1 cellular context compared by ENCODE assay signal in the genomic region with DNA sequence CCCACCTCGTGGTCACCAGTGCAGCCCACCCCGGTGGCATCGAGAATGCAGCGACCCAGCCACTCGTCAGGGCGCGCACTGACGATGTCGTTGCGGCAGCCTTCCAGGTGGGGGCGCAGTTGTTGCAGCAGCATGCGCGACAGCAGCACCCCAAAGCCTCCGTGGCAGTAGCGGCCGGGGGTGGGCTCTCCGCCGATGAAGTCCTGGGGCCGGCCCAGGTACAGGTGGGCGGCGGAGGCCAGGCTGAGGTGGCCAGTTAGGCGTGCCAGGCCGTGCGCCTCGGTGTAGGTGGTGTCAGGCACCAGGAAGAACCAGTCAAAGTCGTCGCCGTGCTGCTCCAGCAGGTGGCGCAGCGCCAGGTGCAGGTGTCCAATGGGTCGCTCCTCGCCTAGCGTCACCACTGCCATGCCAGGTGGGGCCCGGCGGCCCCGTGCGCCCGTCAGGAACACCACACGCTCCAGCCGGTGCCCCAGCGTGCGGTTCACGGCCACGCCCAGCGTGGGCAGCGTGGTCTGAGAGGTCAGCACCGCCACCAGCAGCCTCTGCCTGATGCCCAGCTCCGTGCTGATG.
TF ChIP-seq lines count a peak whose summit lies in the region.

No MANE protein-coding gene starts in this region.

TF ChIP-seq in GM12878, 131 proteins besides CTCF, POLR2A, EP300 and RAD21 (continues in another document):
- TF ChIP-seq POLR2AphosphoS5 (IDR thresholded peaks at IDR 0.05; ENCODE audit: low read length) (no peak), ZNF207 (IDR thresholded peaks at IDR 0.05; ENCODE audit: borderline replicate concordance) (no peak; the same call in 1 of the 2 replicates), SMARCA5 (IDR thresholded peaks at IDR 0.05) (peak; percentile 98), SMAD1 (IDR thresholded peaks at IDR 0.05; ENCODE audit: low read depth, partially characterized antibody) (no peak), CBFB (IDR thresholded peaks at IDR 0.05; ENCODE audit: low read depth) (no peak), NBN (IDR thresholded peaks at IDR 0.05) (peak; percentile 86), YY1 (IDR thresholded peaks at IDR 0.05; ENCODE audit: low read depth, low read length) (peak; percentile 49; the same call in 1 of the 2 replicates), HDAC2 (IDR thresholded peaks at IDR 0.05) (no peak), CREM (IDR thresholded peaks at IDR 0.05; ENCODE audit: low read depth) (peak; percentile 71), KLF5 (IDR thresholded peaks at IDR 0.05; ENCODE audit: partially characterized antibody) (no peak), NRF1 (conservative IDR thresholded peaks at IDR 0.05; ENCODE audit: low read depth, low read length) (no peak), HCFC1 (IDR thresholded peaks at IDR 0.05; ENCODE audit: low read length) (no peak), PAX5 (IDR thresholded peaks at IDR 0.05; ENCODE audit: borderline replicate concordance, low read depth, low read length) (0 out of 2 replicates have a peak, but pooled peaks have one; percentile 19), BHLHE40 (IDR thresholded peaks at IDR 0.05; ENCODE audit: borderline replicate concordance in 1 of 2, low read depth in 2 of 2, low read length in 1 of 2) (peak in 1 of 2 experiments; percentile 50; a peak in 1 of 4 replicates), DPF2 (IDR thresholded peaks at IDR 0.05) (peak; percentile 59), GATAD2B (conservative IDR thresholded peaks at IDR 0.05; ENCODE audit: low read depth) (peak; percentile 91), ZNF274 (IDR thresholded peaks at IDR 0.05; ENCODE audit: insufficient read depth, insufficient read length) (no peak), POLR2AphosphoS2 (IDR thresholded peaks at IDR 0.05; ENCODE audit: low read depth, low read length) (no peak), CREB1 (IDR thresholded peaks at IDR 0.05; ENCODE audit: low read depth) (no peak), ZNF622 (IDR thresholded peaks at IDR 0.05) (no peak), BRCA1 (IDR thresholded peaks at IDR 0.05; ENCODE audit: low read depth, low read length) (no peak), ZNF24 (IDR thresholded peaks at IDR 0.05) (no peak), SIX5 (IDR thresholded peaks at IDR 0.05; ENCODE audit: low read depth, low read length, severe bottlenecking) (no peak), EED (IDR thresholded peaks at IDR 0.05; ENCODE audit: low read depth) (no peak), CHD4 (IDR thresholded peaks at IDR 0.05) (no peak), IRF4 (IDR thresholded peaks at IDR 0.05; ENCODE audit: low read depth, low read length) (no peak), RUNX3 (IDR thresholded peaks at IDR 0.05; ENCODE audit: low read length) (0 out of 2 replicates have a peak, but pooled peaks have one; percentile 11), RELA (IDR thresholded peaks at IDR 0.05; ENCODE audit: borderline replicate concordance, partially characterized antibody) (peak; percentile 30), IKZF1 (conservative IDR thresholded peaks at IDR 0.05) (peak; percentile 65), SUPT20H (IDR thresholded peaks at IDR 0.05; ENCODE audit: borderline replicate concordance, control insufficient read depth, low read depth, low read length) (no peak), LARP7 (IDR thresholded peaks at IDR 0.05) (peak; percentile 84), USF1 (IDR thresholded peaks at IDR 0.05; ENCODE audit: borderline replicate concordance, extremely low read length, insufficient read depth, low read depth, low read length) (no peak), RFX5 (IDR thresholded peaks at IDR 0.05; ENCODE audit: low read depth, low read length) (no peak), TCF3 (IDR thresholded peaks at IDR 0.05; ENCODE audit: borderline replicate concordance, insufficient read depth, low read depth, low read length) (peak; percentile 96), RAD51 (IDR thresholded peaks at IDR 0.05) (no peak), HDGF (IDR thresholded peaks at IDR 0.05) (peak; percentile 97), NFXL1 (IDR thresholded peaks at IDR 0.05; ENCODE audit: borderline replicate concordance) (no peak)
- TF ChIP-seq, protein P1, sequence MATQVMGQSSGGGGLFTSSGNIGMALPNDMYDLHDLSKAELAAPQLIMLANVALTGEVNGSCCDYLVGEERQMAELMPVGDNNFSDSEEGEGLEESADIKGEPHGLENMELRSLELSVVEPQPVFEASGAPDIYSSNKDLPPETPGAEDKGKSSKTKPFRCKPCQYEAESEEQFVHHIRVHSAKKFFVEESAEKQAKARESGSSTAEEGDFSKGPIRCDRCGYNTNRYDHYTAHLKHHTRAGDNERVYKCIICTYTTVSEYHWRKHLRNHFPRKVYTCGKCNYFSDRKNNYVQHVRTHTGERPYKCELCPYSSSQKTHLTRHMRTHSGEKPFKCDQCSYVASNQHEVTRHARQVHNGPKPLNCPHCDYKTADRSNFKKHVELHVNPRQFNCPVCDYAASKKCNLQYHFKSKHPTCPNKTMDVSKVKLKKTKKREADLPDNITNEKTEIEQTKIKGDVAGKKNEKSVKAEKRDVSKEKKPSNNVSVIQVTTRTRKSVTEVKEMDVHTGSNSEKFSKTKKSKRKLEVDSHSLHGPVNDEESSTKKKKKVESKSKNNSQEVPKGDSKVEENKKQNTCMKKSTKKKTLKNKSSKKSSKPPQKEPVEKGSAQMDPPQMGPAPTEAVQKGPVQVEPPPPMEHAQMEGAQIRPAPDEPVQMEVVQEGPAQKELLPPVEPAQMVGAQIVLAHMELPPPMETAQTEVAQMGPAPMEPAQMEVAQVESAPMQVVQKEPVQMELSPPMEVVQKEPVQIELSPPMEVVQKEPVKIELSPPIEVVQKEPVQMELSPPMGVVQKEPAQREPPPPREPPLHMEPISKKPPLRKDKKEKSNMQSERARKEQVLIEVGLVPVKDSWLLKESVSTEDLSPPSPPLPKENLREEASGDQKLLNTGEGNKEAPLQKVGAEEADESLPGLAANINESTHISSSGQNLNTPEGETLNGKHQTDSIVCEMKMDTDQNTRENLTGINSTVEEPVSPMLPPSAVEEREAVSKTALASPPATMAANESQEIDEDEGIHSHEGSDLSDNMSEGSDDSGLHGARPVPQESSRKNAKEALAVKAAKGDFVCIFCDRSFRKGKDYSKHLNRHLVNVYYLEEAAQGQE (IDR thresholded peaks at IDR 0.05; ENCODE audit: low read depth, low read length), result 0 out of 2 replicates have a peak, but pooled peaks have one; percentile 11
- TF ChIP-seq, protein P2, sequence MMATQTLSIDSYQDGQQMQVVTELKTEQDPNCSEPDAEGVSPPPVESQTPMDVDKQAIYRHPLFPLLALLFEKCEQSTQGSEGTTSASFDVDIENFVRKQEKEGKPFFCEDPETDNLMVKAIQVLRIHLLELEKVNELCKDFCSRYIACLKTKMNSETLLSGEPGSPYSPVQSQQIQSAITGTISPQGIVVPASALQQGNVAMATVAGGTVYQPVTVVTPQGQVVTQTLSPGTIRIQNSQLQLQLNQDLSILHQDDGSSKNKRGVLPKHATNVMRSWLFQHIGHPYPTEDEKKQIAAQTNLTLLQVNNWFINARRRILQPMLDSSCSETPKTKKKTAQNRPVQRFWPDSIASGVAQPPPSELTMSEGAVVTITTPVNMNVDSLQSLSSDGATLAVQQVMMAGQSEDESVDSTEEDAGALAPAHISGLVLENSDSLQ (IDR thresholded peaks at IDR 0.05), result peak; percentile 38; the same call in 1 of the 2 replicates
- TF ChIP-seq, protein P3, sequence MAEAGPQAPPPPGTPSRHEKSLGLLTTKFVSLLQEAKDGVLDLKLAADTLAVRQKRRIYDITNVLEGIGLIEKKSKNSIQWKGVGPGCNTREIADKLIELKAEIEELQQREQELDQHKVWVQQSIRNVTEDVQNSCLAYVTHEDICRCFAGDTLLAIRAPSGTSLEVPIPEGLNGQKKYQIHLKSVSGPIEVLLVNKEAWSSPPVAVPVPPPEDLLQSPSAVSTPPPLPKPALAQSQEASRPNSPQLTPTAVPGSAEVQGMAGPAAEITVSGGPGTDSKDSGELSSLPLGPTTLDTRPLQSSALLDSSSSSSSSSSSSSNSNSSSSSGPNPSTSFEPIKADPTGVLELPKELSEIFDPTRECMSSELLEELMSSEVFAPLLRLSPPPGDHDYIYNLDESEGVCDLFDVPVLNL (IDR thresholded peaks at IDR 0.05; ENCODE audit: low read depth, low read length), result no peak
- TF ChIP-seq, protein P4, sequence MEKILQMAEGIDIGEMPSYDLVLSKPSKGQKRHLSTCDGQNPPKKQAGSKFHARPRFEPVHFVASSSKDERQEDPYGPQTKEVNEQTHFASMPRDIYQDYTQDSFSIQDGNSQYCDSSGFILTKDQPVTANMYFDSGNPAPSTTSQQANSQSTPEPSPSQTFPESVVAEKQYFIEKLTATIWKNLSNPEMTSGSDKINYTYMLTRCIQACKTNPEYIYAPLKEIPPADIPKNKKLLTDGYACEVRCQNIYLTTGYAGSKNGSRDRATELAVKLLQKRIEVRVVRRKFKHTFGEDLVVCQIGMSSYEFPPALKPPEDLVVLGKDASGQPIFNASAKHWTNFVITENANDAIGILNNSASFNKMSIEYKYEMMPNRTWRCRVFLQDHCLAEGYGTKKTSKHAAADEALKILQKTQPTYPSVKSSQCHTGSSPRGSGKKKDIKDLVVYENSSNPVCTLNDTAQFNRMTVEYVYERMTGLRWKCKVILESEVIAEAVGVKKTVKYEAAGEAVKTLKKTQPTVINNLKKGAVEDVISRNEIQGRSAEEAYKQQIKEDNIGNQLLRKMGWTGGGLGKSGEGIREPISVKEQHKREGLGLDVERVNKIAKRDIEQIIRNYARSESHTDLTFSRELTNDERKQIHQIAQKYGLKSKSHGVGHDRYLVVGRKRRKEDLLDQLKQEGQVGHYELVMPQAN (conservative IDR thresholded peaks at IDR 0.05), result 0 out of 2 replicates have a peak, but pooled peaks have one; percentile 39
- TF ChIP-seq, protein P5, sequence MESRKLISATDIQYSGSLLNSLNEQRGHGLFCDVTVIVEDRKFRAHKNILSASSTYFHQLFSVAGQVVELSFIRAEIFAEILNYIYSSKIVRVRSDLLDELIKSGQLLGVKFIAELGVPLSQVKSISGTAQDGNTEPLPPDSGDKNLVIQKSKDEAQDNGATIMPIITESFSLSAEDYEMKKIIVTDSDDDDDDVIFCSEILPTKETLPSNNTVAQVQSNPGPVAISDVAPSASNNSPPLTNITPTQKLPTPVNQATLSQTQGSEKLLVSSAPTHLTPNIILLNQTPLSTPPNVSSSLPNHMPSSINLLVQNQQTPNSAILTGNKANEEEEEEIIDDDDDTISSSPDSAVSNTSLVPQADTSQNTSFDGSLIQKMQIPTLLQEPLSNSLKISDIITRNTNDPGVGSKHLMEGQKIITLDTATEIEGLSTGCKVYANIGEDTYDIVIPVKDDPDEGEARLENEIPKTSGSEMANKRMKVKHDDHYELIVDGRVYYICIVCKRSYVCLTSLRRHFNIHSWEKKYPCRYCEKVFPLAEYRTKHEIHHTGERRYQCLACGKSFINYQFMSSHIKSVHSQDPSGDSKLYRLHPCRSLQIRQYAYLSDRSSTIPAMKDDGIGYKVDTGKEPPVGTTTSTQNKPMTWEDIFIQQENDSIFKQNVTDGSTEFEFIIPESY (IDR thresholded peaks at IDR 0.05), result no peak
- TF ChIP-seq, protein P6, sequence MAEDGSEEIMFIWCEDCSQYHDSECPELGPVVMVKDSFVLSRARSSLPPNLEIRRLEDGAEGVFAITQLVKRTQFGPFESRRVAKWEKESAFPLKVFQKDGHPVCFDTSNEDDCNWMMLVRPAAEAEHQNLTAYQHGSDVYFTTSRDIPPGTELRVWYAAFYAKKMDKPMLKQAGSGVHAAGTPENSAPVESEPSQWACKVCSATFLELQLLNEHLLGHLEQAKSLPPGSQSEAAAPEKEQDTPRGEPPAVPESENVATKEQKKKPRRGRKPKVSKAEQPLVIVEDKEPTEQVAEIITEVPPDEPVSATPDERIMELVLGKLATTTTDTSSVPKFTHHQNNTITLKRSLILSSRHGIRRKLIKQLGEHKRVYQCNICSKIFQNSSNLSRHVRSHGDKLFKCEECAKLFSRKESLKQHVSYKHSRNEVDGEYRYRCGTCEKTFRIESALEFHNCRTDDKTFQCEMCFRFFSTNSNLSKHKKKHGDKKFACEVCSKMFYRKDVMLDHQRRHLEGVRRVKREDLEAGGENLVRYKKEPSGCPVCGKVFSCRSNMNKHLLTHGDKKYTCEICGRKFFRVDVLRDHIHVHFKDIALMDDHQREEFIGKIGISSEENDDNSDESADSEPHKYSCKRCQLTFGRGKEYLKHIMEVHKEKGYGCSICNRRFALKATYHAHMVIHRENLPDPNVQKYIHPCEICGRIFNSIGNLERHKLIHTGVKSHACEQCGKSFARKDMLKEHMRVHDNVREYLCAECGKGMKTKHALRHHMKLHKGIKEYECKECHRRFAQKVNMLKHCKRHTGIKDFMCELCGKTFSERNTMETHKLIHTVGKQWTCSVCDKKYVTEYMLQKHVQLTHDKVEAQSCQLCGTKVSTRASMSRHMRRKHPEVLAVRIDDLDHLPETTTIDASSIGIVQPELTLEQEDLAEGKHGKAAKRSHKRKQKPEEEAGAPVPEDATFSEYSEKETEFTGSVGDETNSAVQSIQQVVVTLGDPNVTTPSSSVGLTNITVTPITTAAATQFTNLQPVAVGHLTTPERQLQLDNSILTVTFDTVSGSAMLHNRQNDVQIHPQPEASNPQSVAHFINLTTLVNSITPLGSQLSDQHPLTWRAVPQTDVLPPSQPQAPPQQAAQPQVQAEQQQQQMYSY (CRISPR knock-in tag; IDR thresholded peaks at IDR 0.05), result no peak
- TF ChIP-seq, protein P7, sequence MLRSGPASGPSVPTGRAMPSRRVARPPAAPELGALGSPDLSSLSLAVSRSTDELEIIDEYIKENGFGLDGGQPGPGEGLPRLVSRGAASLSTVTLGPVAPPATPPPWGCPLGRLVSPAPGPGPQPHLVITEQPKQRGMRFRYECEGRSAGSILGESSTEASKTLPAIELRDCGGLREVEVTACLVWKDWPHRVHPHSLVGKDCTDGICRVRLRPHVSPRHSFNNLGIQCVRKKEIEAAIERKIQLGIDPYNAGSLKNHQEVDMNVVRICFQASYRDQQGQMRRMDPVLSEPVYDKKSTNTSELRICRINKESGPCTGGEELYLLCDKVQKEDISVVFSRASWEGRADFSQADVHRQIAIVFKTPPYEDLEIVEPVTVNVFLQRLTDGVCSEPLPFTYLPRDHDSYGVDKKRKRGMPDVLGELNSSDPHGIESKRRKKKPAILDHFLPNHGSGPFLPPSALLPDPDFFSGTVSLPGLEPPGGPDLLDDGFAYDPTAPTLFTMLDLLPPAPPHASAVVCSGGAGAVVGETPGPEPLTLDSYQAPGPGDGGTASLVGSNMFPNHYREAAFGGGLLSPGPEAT (IDR thresholded peaks at IDR 0.05; ENCODE audit: low read depth), result no peak
- TF ChIP-seq, protein P8, sequence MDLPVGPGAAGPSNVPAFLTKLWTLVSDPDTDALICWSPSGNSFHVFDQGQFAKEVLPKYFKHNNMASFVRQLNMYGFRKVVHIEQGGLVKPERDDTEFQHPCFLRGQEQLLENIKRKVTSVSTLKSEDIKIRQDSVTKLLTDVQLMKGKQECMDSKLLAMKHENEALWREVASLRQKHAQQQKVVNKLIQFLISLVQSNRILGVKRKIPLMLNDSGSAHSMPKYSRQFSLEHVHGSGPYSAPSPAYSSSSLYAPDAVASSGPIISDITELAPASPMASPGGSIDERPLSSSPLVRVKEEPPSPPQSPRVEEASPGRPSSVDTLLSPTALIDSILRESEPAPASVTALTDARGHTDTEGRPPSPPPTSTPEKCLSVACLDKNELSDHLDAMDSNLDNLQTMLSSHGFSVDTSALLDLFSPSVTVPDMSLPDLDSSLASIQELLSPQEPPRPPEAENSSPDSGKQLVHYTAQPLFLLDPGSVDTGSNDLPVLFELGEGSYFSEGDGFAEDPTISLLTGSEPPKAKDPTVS (IDR thresholded peaks at IDR 0.05; ENCODE audit: low read depth, low read length), result no peak
